In genomic region chr12:111715242-111715641, GRCh38 we compare ENCODE assay signal across 13 cellular contexts. TPM values are rescaled to one million over a fixed set of nuclear protein-coding genes. Genes with fewer than 3 reads are reported as not detected.
DNase-seq lines count a peak whose midpoint lies in the region; ATAC-seq and TF ChIP-seq lines count a peak whose summit lies in the region.
"Had no signal": no experiment of that assay in that cellular context is flagged by ENCODE, and none has a peak within 500 bp of the region (broad histone marks: within the 10 kb centered on the region; RNA-seq: fewer than 3 reads in every experiment).

No MANE protein-coding gene starts in this region.

- no peak overlapping the region for H3K9ac ChIP-seq in stomach smooth muscle (ENCODE audit: low read length in 2 of 2)

- intact Hi-C loops in right cardiac atrium (cut with DNase I) = no loop called here

- H3K9me3 ChIP-seq in right cardiac atrium (ENCODE audit: control insufficient read depth, low read length) (no peaks in the 10 kb centered on the region), stomach smooth muscle (ENCODE audit: control insufficient read depth in 2 of 2, low read length in 2 of 2) (no peaks in the 10 kb centered on the region), hepatocyte (ENCODE audit: low read depth) (no peaks in the 10 kb centered on the region)

- no peak overlapping the region for H2AFZ ChIP-seq in hepatocyte

- no peaks in the 10 kb centered on the region for H3K9me2 ChIP-seq in hepatocyte (replicated peaks; ENCODE audit: insufficient read depth)

- peaks cover 8 to 19% of the 10 kb centered on the region in 2 donors for H3K36me3 ChIP-seq in stomach smooth muscle (ENCODE audit: control insufficient read depth in 2 of 2, insufficient read depth in 2 of 2, low read length in 2 of 2)
- H3K36me3 ChIP-seq in hepatocyte (replicated peaks; ENCODE audit: insufficient read depth, low read depth) = peaks cover 4% of the 10 kb centered on the region

- H3K27me3 ChIP-seq in right cardiac atrium (ENCODE audit: control insufficient read depth, insufficient read depth) (no peaks in the 10 kb centered on the region), stomach smooth muscle (ENCODE audit: control insufficient read depth in 1 of 2, insufficient read depth in 2 of 2, low read length in 2 of 2) (no peaks in the 10 kb centered on the region), hepatocyte (no peaks in the 10 kb centered on the region)

- ATAC-seq in right cardiac atrium = peak; percentile 90 to 93
- ATAC-seq in GM21390 (IDR thresholded peaks at IDR 0.05; ENCODE audit: unreplicated experiment) = no peak

- CTCF ChIA-PET in RWPE1 (lab: Yijun Ruan, JAX) = interaction anchor here (0.7 kb wide), 1 partner anchor 39 kb away, joined by 3 read pairs; no protein-coding TSS in a partner anchor

- H3K4me3 ChIP-seq in right cardiac atrium (ENCODE audit: low read length) (no peak overlapping the region), stomach smooth muscle (ENCODE audit: low read length in 2 of 2) (no peak overlapping the region), hepatocyte (no peak overlapping the region)

- 56% methylated on average over 3 of the region's 3 CpGs for WGBS in right cardiac atrium
- 90% methylated on average over 3 of the region's 3 CpGs for WGBS in hepatocyte (ENCODE audit: low lambda C conversion rate, missing lambda C conversion rate)

- H3K27ac ChIP-seq in RWPE1 (peak overlapping the region; percentile 40), right cardiac atrium (ENCODE audit: low read length) (peak overlapping the region; percentile 88), stomach smooth muscle (ENCODE audit: low read length) (peak overlapping the region; percentile 64), hepatocyte (no peak overlapping the region)

- TF ChIP-seq CTCF in RWPE1 (conservative IDR thresholded peaks at IDR 0.05; ENCODE audit: low read depth) (no peak), hepatocyte (IDR thresholded peaks at IDR 0.05; ENCODE audit: poor library complexity) (no peak)

- POLR2A ChIA-PET in RWPE1 (lab: Yijun Ruan, JAX; ENCODE audit: low non-redundant PET) = no interaction called here

- no peaks in the 10 kb centered on the region for H4K20me1 ChIP-seq in hepatocyte (ENCODE audit: insufficient read depth, poor library complexity, severe bottlenecking)

- H3K4me1 ChIP-seq in right cardiac atrium (ENCODE audit: control insufficient read depth, insufficient read depth, low read length) (no peaks in the 10 kb centered on the region), stomach smooth muscle (ENCODE audit: control insufficient read depth, insufficient read depth, low read length) (peaks cover 16% of the 10 kb centered on the region), hepatocyte (ENCODE audit: insufficient read depth) (no peaks in the 10 kb centered on the region)

- no peak overlapping the region for H3K4me2 ChIP-seq in hepatocyte

- DNase-seq in NCI-H2227 (lab: John Stamatoyannopoulos, UW; ENCODE audit: unreplicated experiment) = peak; percentile 20
- DNase-seq in NCI-H2227 treated with DMSO at 0.1 percent for 48 hours (lab: John Stamatoyannopoulos, UW) = no peak
- no peak for DNase-seq in RWPE1 (ENCODE audit: low spot score)
- DNase-seq in right cardiac atrium = peak; percentile 48 to 78 (median 73)
- no peak for DNase-seq in activated CD4-positive, CD25-positive, alpha-beta regulatory T cell treated with anti-CD3 and anti-CD28 coated beads, Interleukin-2, amount 50 U/mL, for 72 hours
- DNase-seq in hepatocyte (ENCODE audit: low spot score) = no peak
- DNase-seq: ACHN, cortex of kidney, mammary epithelial cell, NCI-H510A treated with DMSO at 0.1 percent for 48 hours had no signal

- H3K79me2 ChIP-seq in hepatocyte = no peaks in the 10 kb centered on the region

RNA-seq across cellular contexts. Expression of gene ACAD10, which starts 29.4 kb away (rescaled TPM):
- 10 to 100 TPM; 17.4 to 30.0 (median 22.2) TPM for total RNA-seq in right cardiac atrium
- 20.0 TPM for polyA plus RNA-seq in right cardiac atrium
- total RNA-seq in hepatocyte = 21.5 and 32.5 TPM in 2 replicates
- polyA plus RNA-seq in hepatocyte = 20.7 and 24.2 TPM in 2 replicates

RNA-seq across cellular contexts. Expression of gene BRAP, which starts 29.5 kb away (rescaled TPM):
- total RNA-seq in right cardiac atrium (10 to 100 TPM; 12.3 to 14.7 (median 13.0) TPM), hepatocyte (13.9 and 15.8 TPM in 2 replicates)
- polyA plus RNA-seq in right cardiac atrium (5.8 TPM), hepatocyte (16.8 and 19.7 TPM in 2 replicates)

RNA-seq across cellular contexts. Expression of gene ALDH2, which starts 51.5 kb away (rescaled TPM):
- total RNA-seq in right cardiac atrium (100 to 1,000 TPM; 307 to 423 (median 349) TPM), hepatocyte (116 and 126 TPM in 2 replicates)
- polyA plus RNA-seq in right cardiac atrium (284 TPM), hepatocyte (185 and 203 TPM in 2 replicates)
- total RNA-seq: MCF 10A had no signal
- polyA plus RNA-seq: mammary epithelial cell had no signal

Comparison
In these comparisons a context has a peak if more than half of its experiments do, and no peak if none do; other contexts are left out.
1. DNase-seq: peak in NCI-H2227 (single experiment) and right cardiac atrium (3 of 3); none in NCI-H2227 treated with DMSO at 0.1 percent for 48 hours (single experiment), RWPE1 (single experiment), activated CD4-positive, CD25-positive, alpha-beta regulatory T cell treated with anti-CD3 and anti-CD28 coated beads, Interleukin-2, amount 50 U/mL, for 72 hours (single experiment) and hepatocyte (single experiment).